ENCODE assay signal across 11 cellular contexts in the genomic region with DNA sequence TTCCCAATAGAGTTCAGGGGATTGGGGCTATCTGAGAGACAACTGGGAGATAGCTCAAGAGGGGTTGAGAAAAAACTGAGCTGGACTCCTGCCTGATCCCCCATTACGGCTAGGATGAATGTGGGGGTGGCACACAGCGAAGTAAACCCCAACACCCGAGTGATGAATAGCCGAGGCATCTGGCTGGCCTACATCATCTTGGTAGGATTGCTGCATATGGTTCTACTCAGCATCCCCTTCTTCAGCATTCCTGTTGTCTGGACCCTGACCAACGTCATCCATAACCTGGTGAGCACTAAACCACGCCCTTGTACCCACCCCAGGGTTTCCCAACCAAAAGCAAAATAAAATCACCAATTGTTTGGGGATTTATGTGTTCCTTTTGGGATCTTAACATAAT. TPM values are rescaled to one million over a fixed set of nuclear protein-coding genes. Genes with fewer than 3 reads are reported as not detected.
DNase-seq lines count a peak whose midpoint lies in the region; ATAC-seq and TF ChIP-seq lines count a peak whose summit lies in the region.
"Had no signal": no experiment of that assay in that cellular context is flagged by ENCODE, and none has a peak within 500 bp of the region (broad histone marks: within the 10 kb centered on the region; RNA-seq: fewer than 3 reads in every experiment).

No MANE protein-coding gene starts in this region.

- H3K27ac Mint-ChIP-seq in WTC11: no peak overlapping the region; the same call in 1 of the 2 replicates
- H3K27ac Mint-ChIP-seq: IgD-negative memory B cell had no signal

- DNase-seq in cardiac muscle cell (ENCODE audit: low read depth in 1 of 2, low spot score in 1 of 2) (no peak), Right ventricle myocardium inferior (ENCODE audit: missing footprints) (no peak), WTC11 (ENCODE audit: low spot score) (no peak), iris pigment epithelial cell (ENCODE audit: low read depth) (peak; percentile 43), upper lobe of right lung (no peak), NCI-H1105 treated with DMSO at 0.1 percent for 48 hours (lab: John Stamatoyannopoulos, UW) (no peak), COR-L47 (lab: John Stamatoyannopoulos, UW) (no peak)
- DNase-seq: DMS153 had no signal

- ATAC-seq in Right ventricle myocardium inferior (no peak), WTC11 (no peak), upper lobe of right lung (no peak), GM18867 (IDR thresholded peaks at IDR 0.05; ENCODE audit: unreplicated experiment) (no peak)

- POLR2A ChIA-PET in WTC11 (lab: Charles Lee): interaction anchor here (1.8 to 3.5 kb wide), 3 partner anchors 11 to 81 kb away, joined by 15 to 64 read pairs (median 16); a partner anchor contains a TSS

- peaks cover 28% of the 10 kb centered on the region for H3K4me1 Mint-ChIP-seq in WTC11

- CTCF ChIA-PET in WTC11 (lab: Charles Lee): interaction anchor here (1.6 to 7.0 kb wide), 5 partner anchors 8 to 121 kb away, joined by 5 to 97 read pairs (median 18); a partner anchor contains a TSS

- H3K4me3 Mint-ChIP-seq in WTC11: no peak overlapping the region
- H3K4me3 Mint-ChIP-seq: central memory CD8-positive, alpha-beta T cell; IgD-negative memory B cell had no signal

- H3K4me3 ChIP-seq in cardiac muscle cell (peak overlapping the region; percentile 92), upper lobe of right lung (peak overlapping the region; percentile 76)

- H3K27me3 Mint-ChIP-seq in WTC11 (ENCODE audit: low read depth): no peaks in the 10 kb centered on the region
- H3K27me3 Mint-ChIP-seq: central memory CD8-positive, alpha-beta T cell; IgD-negative memory B cell had no signal

- H3K9me3 Mint-ChIP-seq in WTC11: no peaks in the 10 kb centered on the region
- H3K9me3 Mint-ChIP-seq: central memory CD8-positive, alpha-beta T cell; IgD-negative memory B cell had no signal

- H3K27ac ChIP-seq in cardiac muscle cell (no peak overlapping the region), upper lobe of right lung (peak overlapping the region; percentile 75)

- H3K4me1 ChIP-seq in cardiac muscle cell (ENCODE audit: low read depth) (peaks cover 18% of the 10 kb centered on the region), upper lobe of right lung (peaks cover 30% of the 10 kb centered on the region)

- H3K36me3 ChIP-seq in cardiac muscle cell (peaks cover 42% of the 10 kb centered on the region), upper lobe of right lung (peaks cover 57% of the 10 kb centered on the region)

- H3K36me3 Mint-ChIP-seq in WTC11: peaks cover 37% of the 10 kb centered on the region
- H3K36me3 Mint-ChIP-seq: IgD-negative memory B cell had no signal

- intact Hi-C loops in Right ventricle myocardium inferior (cut with DNase I): no loop called here
- intact Hi-C loops in upper lobe of right lung (cut with DNase I): no loop called here

- TF ChIP-seq CTCF in cardiac muscle cell (IDR thresholded peaks at IDR 0.05; ENCODE audit: low read depth, low read length): no peak
- TF ChIP-seq CTCF in WTC11 (IDR thresholded peaks at IDR 0.05): no peak
- no peak for TF ChIP-seq CTCF in upper lobe of right lung (IDR thresholded peaks at IDR 0.05)

- H3K27me3 ChIP-seq in cardiac muscle cell (no peaks in the 10 kb centered on the region), upper lobe of right lung (no peaks in the 10 kb centered on the region)

- H3K9me3 ChIP-seq in cardiac muscle cell (ENCODE audit: low read depth) (no peaks in the 10 kb centered on the region), upper lobe of right lung (no peaks in the 10 kb centered on the region)

TF ChIP-seq in WTC11, 78 proteins besides CTCF, POLR2A, EP300 and RAD21:
- TF ChIP-seq RELA (CRISPR knock-in tag; IDR thresholded peaks at IDR 0.05; ENCODE audit: borderline replicate concordance) (no peak), CREM (CRISPR knock-in tag; IDR thresholded peaks at IDR 0.05) (0 out of 2 replicates have a peak, but pooled peaks have one; percentile 37)
TF ChIP-seq in WTC11: peak in this region for 1.

RNA-seq across cellular contexts. Expression of a gene that starts 1.0 kb away (rescaled TPM):
- 9.0 and 9.4 TPM in 2 replicates for total RNA-seq in cardiac muscle cell
- polyA plus RNA-seq in cardiac muscle cell: 54.3 and 58.9 TPM in 2 replicates
- 17.3 TPM for total RNA-seq in Right ventricle myocardium inferior
- total RNA-seq in WTC11 (2021): 32.9 to 37.9 TPM (median 34.8 TPM) in 3 replicates
- total RNA-seq in upper lobe of right lung: 49.2 TPM

RNA-seq across cellular contexts. Expression of a gene that starts 1.4 kb away (rescaled TPM):
- 131 and 197 TPM in 2 replicates for total RNA-seq in cardiac muscle cell
- 227 and 236 TPM in 2 replicates for polyA plus RNA-seq in cardiac muscle cell
- 50.2 TPM for total RNA-seq in Right ventricle myocardium inferior
- 98.3 to 102 TPM (median 100 TPM) in 3 replicates for total RNA-seq in WTC11 (2021)
- total RNA-seq in upper lobe of right lung: 43.6 TPM

RNA-seq across cellular contexts. Expression of a gene that starts 10.5 kb away (rescaled TPM):
- total RNA-seq in cardiac muscle cell (35.1 and 35.2 TPM in 2 replicates), Right ventricle myocardium inferior (18.3 TPM), WTC11 (2021) (32.1 to 34.5 TPM (median 34.1 TPM) in 3 replicates), upper lobe of right lung (42.7 TPM)
- polyA plus RNA-seq in cardiac muscle cell: 26.2 and 29.5 TPM in 2 replicates

RNA-seq across cellular contexts. Expression of a gene that starts 23.9 kb away (rescaled TPM):
- total RNA-seq in cardiac muscle cell (0.39 TPM in 1 of 2 replicates, not detected in the other), Right ventricle myocardium inferior (2.9 TPM), WTC11 (2021) (0.98 to 1.6 TPM (median 1.0 TPM) in 3 replicates), upper lobe of right lung (30.2 TPM)
- 0.24 and 1.4 TPM in 2 replicates for polyA plus RNA-seq in cardiac muscle cell
- polyA plus RNA-seq: IgD-negative memory B cell had no signal
